Comparison of ENCODE assay signal across 24 cellular contexts in the genomic region with DNA sequence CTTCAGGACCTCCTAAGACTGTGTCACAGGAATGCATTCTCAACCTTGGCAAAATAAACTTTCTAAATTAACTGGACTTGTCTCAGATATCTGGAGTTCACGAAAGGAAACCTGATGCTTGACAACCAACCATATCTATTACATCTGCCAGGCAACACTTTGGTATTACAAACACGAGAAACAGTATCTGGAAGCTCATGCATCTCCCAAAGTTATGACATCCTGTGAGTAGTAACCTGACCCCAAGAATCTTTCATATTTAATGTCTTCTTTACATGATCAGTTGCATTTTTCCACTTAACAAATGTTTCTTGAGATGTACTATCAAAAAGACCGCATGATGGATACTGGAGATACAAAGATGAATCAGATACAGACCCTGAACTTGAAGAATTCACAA.
"Had no signal": no experiment of that assay in that cellular context is flagged by ENCODE, and none has a peak within 500 bp of the region (broad histone marks: within the 10 kb centered on the region; RNA-seq: fewer than 3 reads in every experiment).

No MANE protein-coding gene starts in this region.

- H3K4me3 ChIP-seq: colonic mucosa, esophagus squamous epithelium, lung, mucosa of descending colon, prostate gland, right atrium auricular region, sigmoid colon, testis, tibial artery had no signal

- H3K27ac Mint-ChIP-seq: immature natural killer cell; memory B cell; nephron progenitor cell; stimulated activated effector memory CD8-positive, alpha-beta T cell treated with anti-CD3 and anti-CD28 coated beads, Interleukin-12 subunit alpha, Interleukin-12 subunit beta, amount 100 ng/mL, for 72 hours; type B pancreatic cell had no signal

- H3K4me1 ChIP-seq: colonic mucosa, esophagus squamous epithelium, prostate gland, right atrium auricular region, sigmoid colon, testis, tibial artery had no signal

- DNase-seq: colonic mucosa; dermis blood vessel endothelial cell; effector memory CD4-positive, alpha-beta T cell; esophagus squamous epithelium; hypothalamus; immature natural killer cell; mucosa of descending colon; naive thymus-derived CD4-positive, alpha-beta T cell; nephron progenitor cell; nucleus accumbens; sigmoid colon; stimulated activated CD4-positive, alpha-beta T cell treated with anti-CD3 and anti-CD28 coated beads, Interleukin-2, amount 100 ng/mL, for 24 hours; stimulated activated CD4-positive, alpha-beta T cell treated with anti-CD3 and anti-CD28 coated beads, Interleukin-4, amount 100 ng/mL, for 24 hours; stimulated activated naive CD8-positive, alpha-beta T cell treated with anti-CD3 and anti-CD28 coated beads, Interleukin-15, Interleukin-2, amounts not matched to agents 100 U/mL and 50 U/mL, for 24 hours; substantia nigra; testis; tibial artery had no signal

- H3K9me3 Mint-ChIP-seq: memory B cell, nephron progenitor cell had no signal

- H3K4me1 Mint-ChIP-seq: immature natural killer cell; memory B cell; stimulated activated effector memory CD8-positive, alpha-beta T cell treated with anti-CD3 and anti-CD28 coated beads, Interleukin-12 subunit alpha, Interleukin-12 subunit beta, amount 100 ng/mL, for 72 hours had no signal

- H3K36me3 ChIP-seq: colonic mucosa, esophagus squamous epithelium, prostate gland, right atrium auricular region, sigmoid colon, tibial artery had no signal

- H3K4me3 Mint-ChIP-seq: immature natural killer cell; memory B cell; naive thymus-derived CD4-positive, alpha-beta T cell; nephron progenitor cell; stimulated activated effector memory CD8-positive, alpha-beta T cell treated with anti-CD3 and anti-CD28 coated beads, Interleukin-12 subunit alpha, Interleukin-12 subunit beta, amount 100 ng/mL, for 72 hours; type B pancreatic cell had no signal

- H3K27me3 Mint-ChIP-seq: memory B cell; naive thymus-derived CD4-positive, alpha-beta T cell had no signal

- H3K9me3 ChIP-seq: colonic mucosa, esophagus squamous epithelium, mucosa of descending colon, prostate gland, right atrium auricular region, sigmoid colon, testis, tibial artery had no signal

- H3K27ac ChIP-seq: colonic mucosa, esophagus squamous epithelium, prostate gland, right atrium auricular region, sigmoid colon, testis, tibial artery had no signal

- H3K36me3 Mint-ChIP-seq: immature natural killer cell; memory B cell; naive thymus-derived CD4-positive, alpha-beta T cell; stimulated activated effector memory CD8-positive, alpha-beta T cell treated with anti-CD3 and anti-CD28 coated beads, Interleukin-12 subunit alpha, Interleukin-12 subunit beta, amount 100 ng/mL, for 72 hours; type B pancreatic cell had no signal

- ATAC-seq: left lobe of liver; mucosa of descending colon; naive thymus-derived CD4-positive, alpha-beta T cell; stimulated activated effector memory CD8-positive, alpha-beta T cell treated with anti-CD3 and anti-CD28 coated beads, Interleukin-12 subunit alpha, Interleukin-12 subunit beta, amount 100 ng/mL, for 72 hours; stimulated activated naive CD8-positive, alpha-beta T cell treated with anti-CD3 and anti-CD28 coated beads, Interleukin-15, Interleukin-2, amounts not matched to agents 100 U/mL and 50 U/mL, for 24 hours had no signal

- H3K27me3 ChIP-seq: colonic mucosa, esophagus squamous epithelium, right atrium auricular region, sigmoid colon, testis, tibial artery had no signal
